Comparison of ENCODE assay signal across 30 cellular contexts in the genomic region with DNA sequence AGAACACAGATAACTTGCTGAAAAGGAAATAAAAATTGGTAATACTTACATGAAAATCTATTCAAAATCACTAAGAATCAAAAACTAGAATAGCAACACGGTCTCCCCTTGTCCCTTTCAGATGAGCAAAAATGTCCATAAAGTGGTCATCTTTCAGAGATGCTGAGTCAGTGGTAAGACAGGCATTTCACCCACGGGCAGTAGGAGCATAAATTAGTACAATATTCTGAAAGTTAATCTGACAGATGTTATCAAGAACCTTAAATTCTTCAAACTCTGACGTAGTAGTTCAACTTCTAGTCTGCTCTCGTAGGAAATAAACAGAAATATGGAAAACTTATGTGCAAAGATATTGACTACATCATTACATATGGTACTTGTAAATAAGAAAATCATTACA. TPM values are rescaled to one million over a fixed set of nuclear protein-coding genes. Genes with fewer than 3 reads are reported as not detected.
DNase-seq lines count a peak whose midpoint lies in the region; ATAC-seq and TF ChIP-seq lines count a peak whose summit lies in the region.
"Had no signal": no experiment of that assay in that cellular context is flagged by ENCODE, and none has a peak within 500 bp of the region (broad histone marks: within the 10 kb centered on the region; RNA-seq: fewer than 3 reads in every experiment).

No MANE protein-coding gene starts in this region.

- no TSS peak for BruUV-seq in PC-3 (replicated peaks; lab: Mats Ljungman, UMichigan)

- TF ChIP-seq CTCF in PC-3 (conservative IDR thresholded peaks at IDR 0.05; ENCODE audit: low read depth, low read length) (no peak), osteoblast (IDR thresholded peaks at IDR 0.05; ENCODE audit: extremely low read depth, low read depth, low read length) (no peak), tibial nerve (IDR thresholded peaks at IDR 0.05) (no peak)

- intact Hi-C loops in PC-3 (cut with micrococcal nuclease) = loop anchor here (5.0 kb wide), 1 partner anchor 328 kb away; the partner anchor contains the start of gene DDHD1

- H3K79me2 ChIP-seq in PC-3 (ENCODE audit: low read length) (no peaks in the 10 kb centered on the region), osteoblast (ENCODE audit: insufficient read depth, low read length) (no peaks in the 10 kb centered on the region)

- TF ChIP-seq EP300 in tibial nerve (IDR thresholded peaks at IDR 0.05) = no peak

- no peaks in the 10 kb centered on the region for H3K9me2 ChIP-seq in PC-3 (replicated peaks; ENCODE audit: low read length)

- no peaks in the 10 kb centered on the region for H3K36me3 ChIP-seq in PC-3 (ENCODE audit: low read depth, low read length)
- no peaks in the 10 kb centered on the region for H3K36me3 ChIP-seq in osteoblast (ENCODE audit: insufficient read depth, low read length)
- no peaks in the 10 kb centered on the region for H3K36me3 ChIP-seq in tibial nerve
- H3K36me3 ChIP-seq: BE2C, transverse colon had no signal

- H3K4me3 ChIP-seq in PC-3 (ENCODE audit: low read length) (no peak overlapping the region), osteoblast (ENCODE audit: insufficient read depth, low read length) (no peak overlapping the region), tibial nerve (no peak overlapping the region)
- H3K4me3 ChIP-seq: smooth muscle cell, transverse colon had no signal

- H3F3A ChIP-seq in PC-3 (ENCODE audit: low read length, unreplicated experiment) = no peaks in the 10 kb centered on the region

- H3K9me3 ChIP-seq in PC-3 (ENCODE audit: low read length) = no peaks in the 10 kb centered on the region
- no peaks in the 10 kb centered on the region for H3K9me3 ChIP-seq in osteoblast (ENCODE audit: low read depth, low read length)
- H3K9me3 ChIP-seq in tibial nerve = no peaks in the 10 kb centered on the region
- H3K9me3 ChIP-seq: BE2C, transverse colon had no signal

- ATAC-seq in PC-3 = no peak
- ATAC-seq: left ventricle myocardium superior, natural killer cell had no signal

- H2AFZ ChIP-seq in PC-3 (ENCODE audit: low read length) (peak overlapping the region; percentile 20; the same call in 1 of the 2 replicates), osteoblast (ENCODE audit: low read length) (no peak overlapping the region)

- H3K27me3 ChIP-seq in PC-3 (ENCODE audit: low read length) = no peaks in the 10 kb centered on the region
- no peaks in the 10 kb centered on the region for H3K27me3 ChIP-seq in osteoblast (ENCODE audit: insufficient read depth, low read length)
- no peaks in the 10 kb centered on the region for H3K27me3 ChIP-seq in tibial nerve
- H3K27me3 ChIP-seq: BE2C, transverse colon had no signal

- CTCF ChIA-PET in PC-3 (lab: Charles Lee) = interaction anchor here (0.8 to 1.3 kb wide), 2 partner anchors 128 to 232 kb away, joined by 3 read pairs; no protein-coding TSS in a partner anchor

- POLR2A ChIA-PET in PC-3 (lab: Charles Lee; ENCODE audit: unreplicated experiment) = interaction anchor here (0.6 kb wide), 1 partner anchor 136 kb away, joined by 3 read pairs; no protein-coding TSS in a partner anchor

- no peak for TF ChIP-seq POLR2A in tibial nerve (IDR thresholded peaks at IDR 0.05)

- H4K20me1 ChIP-seq in PC-3 (ENCODE audit: low read length) (no peaks in the 10 kb centered on the region), osteoblast (ENCODE audit: insufficient read depth, low read length) (no peaks in the 10 kb centered on the region)

- H3K4me1 ChIP-seq in PC-3 (ENCODE audit: insufficient read depth, low read length) = no peaks in the 10 kb centered on the region
- H3K4me1 ChIP-seq in osteoblast (ENCODE audit: insufficient read depth, low read length) = peaks cover 6% of the 10 kb centered on the region
- peaks cover 0 to 10% (median 0%) of the 10 kb centered on the region in 4 donors for H3K4me1 ChIP-seq in tibial nerve

- H3K9ac ChIP-seq in PC-3 (ENCODE audit: low read length) = no peak overlapping the region

- 51 to 59% methylated on average over 4 of the region's 4 CpGs for WGBS in tibial nerve, 2 donors

- H3K4me2 ChIP-seq in PC-3 (ENCODE audit: low read length) = no peak overlapping the region
- H3K4me2 ChIP-seq in osteoblast (ENCODE audit: insufficient read depth, low read length) = peak overlapping the region; percentile 50

- H3K27ac ChIP-seq in PC-3 (ENCODE audit: low read length) = no peak overlapping the region
- no peak overlapping the region for H3K27ac ChIP-seq in osteoblast (ENCODE audit: low read depth, low read length)
- H3K27ac ChIP-seq in tibial nerve = no peak overlapping the region
- H3K27ac ChIP-seq: transverse colon had no signal

- DNase-seq in ELR (ENCODE audit: low read depth) (peak; percentile 43), PC-3 (no peak), cerebellar cortex (ENCODE audit: low spot score) (peak; percentile 11), osteoblast (ENCODE audit: insufficient read length, low spot score, missing footprints) (no peak), MV-4-11 (lab: John Stamatoyannopoulos, UW) (no peak), tibial nerve (ENCODE audit: low spot score in 2 of 2) (no peak), amniotic stem cell (lab: John Stamatoyannopoulos, UW) (no peak), NCI-H1417 treated with DMSO at 0.1 percent for 48 hours (lab: John Stamatoyannopoulos, UW) (no peak)
- DNase-seq: ACHN; activated CD4-positive, alpha-beta memory T cell treated with anti-CD3 and anti-CD28 coated beads, Interleukin-2, amount 10 ng/mL, durations not matched to agents 7 days and 5 days; activated CD4-positive, CD25-positive, alpha-beta regulatory T cell treated with anti-CD3 and anti-CD28 coated beads, Interleukin-2, amount 50 U/mL, for 72 hours; BE2C; CD8-positive, alpha-beta memory T cell; central memory CD4-positive, alpha-beta T cell; DMS 273 treated with DMSO at 0.1 percent for 48 hours; islet precursor cell; Kasumi-1; left ventricle myocardium superior; midbrain; natural killer cell; NCI-H1694 treated with DMSO at 0.1 percent for 48 hours; NCI-H2171; NCI-H524; NK-92 treated with Interleukin-12 subunit alpha and Interleukin-12 subunit beta, amount 100 ng/mL, for 24 hours; occipital lobe; SHP77; stimulated activated CD4-positive, alpha-beta T cell treated with anti-CD3 and anti-CD28 coated beads, Interleukin-2, amount 100 ng/mL, for 24 hours; SW 1271; transverse colon had no signal

RNA-seq across cellular contexts. Expression of gene GNPNAT1, which starts 33.1 kb away (rescaled TPM):
- 38.2 and 44.5 TPM in 2 replicates for total RNA-seq in PC-3 (2014; rRNA removed)
- total RNA-seq in osteoblast = 25.0 and 35.5 TPM in 2 replicates
- total RNA-seq in tibial nerve = 10 to 100 TPM in 2 of 4 donors, 1 to 10 TPM in 2; 4.8 to 18.6 (median 9.5) TPM

Comparison
In these comparisons a context has a peak if more than half of its experiments do, and no peak if none do; other contexts are left out.
1. DNase-seq: peak in ELR (single experiment) and cerebellar cortex (single experiment); none in PC-3 (single experiment), osteoblast (single experiment), MV-4-11 (single experiment), tibial nerve (0 of 2), amniotic stem cell (single experiment) and NCI-H1417 treated with DMSO at 0.1 percent for 48 hours (single experiment).